17 cellular contexts compared by ENCODE assay signal in genomic region chr4:7390366-7390765, GRCh38. TPM values are rescaled to one million over a fixed set of nuclear protein-coding genes. Genes with fewer than 3 reads are reported as not detected.
DNase-seq lines count a peak whose midpoint lies in the region; ATAC-seq, FAIRE-seq and TF ChIP-seq lines count a peak whose summit lies in the region.
"Had no signal": no experiment of that assay in that cellular context is flagged by ENCODE, and none has a peak within 500 bp of the region (broad histone marks: within the 10 kb centered on the region; RNA-seq: fewer than 3 reads in every experiment).

No MANE protein-coding gene starts in this region.

- H3K27ac Mint-ChIP-seq in activated naive CD4-positive, alpha-beta T cell treated with anti-CD3 and anti-CD28 coated beads for 36 hours, result no peak overlapping the region
- H3K27ac Mint-ChIP-seq in brain, result peak overlapping the region in 3 of 5 experiments; percentile 31 to 88 (median 68)
- no peak overlapping the region for H3K27ac Mint-ChIP-seq in osteocyte (ENCODE audit: unreplicated experiment)
- no peak overlapping the region for H3K27ac Mint-ChIP-seq in activated CD8-positive, alpha-beta T cell treated with anti-CD3 and anti-CD28 coated beads for 36 hours
- H3K27ac Mint-ChIP-seq: CD4-positive, alpha-beta T cell had no signal

- no peaks in the 10 kb centered on the region for H3K4me1 Mint-ChIP-seq in activated naive CD4-positive, alpha-beta T cell treated with anti-CD3 and anti-CD28 coated beads for 36 hours (ENCODE audit: low read depth)
- H3K4me1 Mint-ChIP-seq in brain, result peaks cover 76% of the 10 kb centered on the region
- H3K4me1 Mint-ChIP-seq in osteocyte (ENCODE audit: unreplicated experiment), result peaks cover 5% of the 10 kb centered on the region
- H3K4me1 Mint-ChIP-seq in activated CD8-positive, alpha-beta T cell treated with anti-CD3 and anti-CD28 coated beads for 36 hours (ENCODE audit: low read depth), result no peaks in the 10 kb centered on the region

- no peaks in the 10 kb centered on the region for H3K36me3 Mint-ChIP-seq in activated naive CD4-positive, alpha-beta T cell treated with anti-CD3 and anti-CD28 coated beads for 36 hours (ENCODE audit: low read depth)
- H3K36me3 Mint-ChIP-seq in brain (no peaks in the 10 kb centered on the region), osteocyte (ENCODE audit: unreplicated experiment) (no peaks in the 10 kb centered on the region)
- no peaks in the 10 kb centered on the region for H3K36me3 Mint-ChIP-seq in activated CD8-positive, alpha-beta T cell treated with anti-CD3 and anti-CD28 coated beads for 36 hours (ENCODE audit: low read depth)

- H3K4me3 Mint-ChIP-seq in activated naive CD4-positive, alpha-beta T cell treated with anti-CD3 and anti-CD28 coated beads for 36 hours, result no peak overlapping the region
- H3K4me3 Mint-ChIP-seq in brain (no peak overlapping the region), osteocyte (ENCODE audit: unreplicated experiment) (no peak overlapping the region)
- no peak overlapping the region for H3K4me3 Mint-ChIP-seq in activated CD8-positive, alpha-beta T cell treated with anti-CD3 and anti-CD28 coated beads for 36 hours
- H3K4me3 Mint-ChIP-seq: CD4-positive, alpha-beta T cell had no signal

- POLR2A ChIA-PET in activated CD8-positive, alpha-beta T cell treated with anti-CD3 and anti-CD28 coated beads for 36 hours (lab: Charles Lee), result no interaction called here

- no peak for FAIRE-seq in D721Med (lab: Jason Lieb, UNC)
- FAIRE-seq: HTR-8/SVneo had no signal

- H3K9me3 Mint-ChIP-seq in activated naive CD4-positive, alpha-beta T cell treated with anti-CD3 and anti-CD28 coated beads for 36 hours, result peaks cover 5% of the 10 kb centered on the region
- peaks cover 0 to 3% (median 0%) of the 10 kb centered on the region in 5 experiments for H3K9me3 Mint-ChIP-seq in brain
- H3K9me3 Mint-ChIP-seq in osteocyte (ENCODE audit: unreplicated experiment), result no peaks in the 10 kb centered on the region
- H3K9me3 Mint-ChIP-seq in activated CD8-positive, alpha-beta T cell treated with anti-CD3 and anti-CD28 coated beads for 36 hours, result peaks cover 10% of the 10 kb centered on the region
- H3K9me3 Mint-ChIP-seq: CD4-positive, alpha-beta T cell had no signal

- no peaks in the 10 kb centered on the region for H3K27me3 Mint-ChIP-seq in activated naive CD4-positive, alpha-beta T cell treated with anti-CD3 and anti-CD28 coated beads for 36 hours (ENCODE audit: low read depth)
- peaks cover 3% of the 10 kb centered on the region for H3K27me3 Mint-ChIP-seq in brain
- peaks cover 22% of the 10 kb centered on the region for H3K27me3 Mint-ChIP-seq in osteocyte (ENCODE audit: unreplicated experiment)
- H3K27me3 Mint-ChIP-seq in activated CD8-positive, alpha-beta T cell treated with anti-CD3 and anti-CD28 coated beads for 36 hours, result no peaks in the 10 kb centered on the region
- H3K27me3 Mint-ChIP-seq: CD4-positive, alpha-beta T cell had no signal

- peak; percentile 0 for DNase-seq in activated naive CD4-positive, alpha-beta T cell treated with anti-CD3 and anti-CD28 coated beads, Interleukin-2, amount 50 U/mL, for 16 hours
- DNase-seq in activated naive CD4-positive, alpha-beta T cell treated with anti-CD3 and anti-CD28 coated beads for 36 hours, result no peak
- DNase-seq in D721Med (ENCODE audit: insufficient read length, low spot score) (peak; percentile 13), osteocyte (ENCODE audit: extremely low spot score, unreplicated experiment) (peak; percentile 44), NCI-H146 treated with DMSO at 0.1 percent for 48 hours (lab: John Stamatoyannopoulos, UW; ENCODE audit: unreplicated experiment) (no peak), SK-N-DZ (ENCODE audit: low spot score) (no peak)
- DNase-seq in activated CD8-positive, alpha-beta T cell treated with anti-CD3 and anti-CD28 coated beads for 36 hours, result no peak
- DNase-seq: AML-193; CD4-positive, alpha-beta T cell; DND-41; GDM1; NCI-H1436 treated with DMSO at 0.1 percent for 48 hours; NCI-H2081 treated with DMSO at 0.1 percent for 48 hours; NCI-H524; NK-92 treated with Interleukin-12 subunit alpha and Interleukin-12 subunit beta, amount 100 ng/mL, for 24 hours had no signal

- TF ChIP-seq CTCF in D721Med (IDR thresholded peaks at IDR 0.05; ENCODE audit: insufficient read depth, missing control alignments) (no peak), brain (conservative IDR thresholded peaks at IDR 0.05) (no peak), osteocyte (IDR thresholded peaks at IDR 0.05) (no peak)
- no peak for TF ChIP-seq CTCF in activated CD8-positive, alpha-beta T cell treated with anti-CD3 and anti-CD28 coated beads for 36 hours (IDR thresholded peaks at IDR 0.05)

- intact Hi-C loops in activated naive CD4-positive, alpha-beta T cell treated with anti-CD3 and anti-CD28 coated beads for 36 hours (cut with micrococcal nuclease), result no loop called here
- intact Hi-C loops in activated CD8-positive, alpha-beta T cell treated with anti-CD3 and anti-CD28 coated beads for 36 hours (cut with micrococcal nuclease), result no loop called here

- ATAC-seq in activated CD8-positive, alpha-beta T cell treated with anti-CD3 and anti-CD28 coated beads for 36 hours, result no peak

- CTCF ChIA-PET in activated naive CD4-positive, alpha-beta T cell treated with anti-CD3 and anti-CD28 coated beads for 36 hours (lab: Charles Lee), result no interaction called here
- CTCF ChIA-PET in activated CD8-positive, alpha-beta T cell treated with anti-CD3 and anti-CD28 coated beads for 36 hours (lab: Charles Lee), result no interaction called here

RNA-seq across cellular contexts. Expression of gene PSAPL1, which starts 44.4 kb away (rescaled TPM):
- total RNA-seq in activated naive CD4-positive, alpha-beta T cell treated with anti-CD3 and anti-CD28 coated beads for 36 hours, result not detected
- polyA plus RNA-seq in brain (ENCODE audit: insufficient read depth, low read depth, low replicate concordance), result not detected
- not detected in 2 replicates for total RNA-seq in osteocyte
- not detected for total RNA-seq in activated CD8-positive, alpha-beta T cell treated with anti-CD3 and anti-CD28 coated beads for 36 hours
- not detected in 2 replicates for polyA plus RNA-seq in SK-N-DZ (2014; cell fraction: cytosol; rRNA removed)
- not detected in 2 replicates for polyA plus RNA-seq in SK-N-DZ (2014; cell fraction: nucleus; rRNA removed)
- total RNA-seq: CD4-positive, alpha-beta T cell had no signal

Comparison
In these comparisons a context has a peak if more than half of its experiments do, and no peak if none do; other contexts are left out.
1. DNase-seq: peak in activated naive CD4-positive, alpha-beta T cell treated with anti-CD3 and anti-CD28 coated beads, Interleukin-2, amount 50 U/mL, for 16 hours (single experiment), D721Med (single experiment) and osteocyte (single experiment); none in activated naive CD4-positive, alpha-beta T cell treated with anti-CD3 and anti-CD28 coated beads for 36 hours (single experiment), NCI-H146 treated with DMSO at 0.1 percent for 48 hours (single experiment), activated CD8-positive, alpha-beta T cell treated with anti-CD3 and anti-CD28 coated beads for 36 hours (single experiment) and SK-N-DZ (single experiment).
2. H3K27ac Mint-ChIP-seq: peak in brain (3 of 5); none in activated naive CD4-positive, alpha-beta T cell treated with anti-CD3 and anti-CD28 coated beads for 36 hours (single experiment), osteocyte (single experiment) and activated CD8-positive, alpha-beta T cell treated with anti-CD3 and anti-CD28 coated beads for 36 hours (single experiment).